ENCODE assay signal across 19 cellular contexts in genomic region chr11:100902454-100903141, GRCh38.
"Had no signal": no experiment of that assay in that cellular context is flagged by ENCODE, and none has a peak within 500 bp of the region (broad histone marks: within the 10 kb centered on the region; RNA-seq: fewer than 3 reads in every experiment).

No MANE protein-coding gene starts in this region.

- DNase-seq: activated CD4-positive, CD25-positive, alpha-beta regulatory T cell treated with anti-CD3 and anti-CD28 coated beads, Interleukin-2, amount 50 U/mL, for 72 hours; activated CD8-positive, alpha-beta memory T cell treated with anti-CD3 and anti-CD28 coated beads for 24 hours; activated CD8-positive, alpha-beta memory T cell treated with anti-CD3 and anti-CD28 coated beads, Interleukin-2, amount 50 U/mL, for 48 hours; activated effector memory CD4-positive, alpha-beta T cell treated with Interleukin-2 at 50 U/mL for 16 hours; activated naive CD4-positive, alpha-beta T cell treated with anti-CD3 and anti-CD28 coated beads, Interleukin-2, amount 50 U/mL, for 16 hours; activated T-cell treated with anti-CD3 and anti-CD28 coated beads, Interleukin-2, amount 50 U/mL, for 48 hours; dermis blood vessel endothelial cell; effector memory CD4-positive, alpha-beta T cell; esophagus squamous epithelium; heart right ventricle; kidney glomerular epithelial cell; mesendoderm; natural killer cell; stimulated activated naive B cell treated with anti-CD40 and anti-IgM and Interleukin-4, amounts not matched to agents 10 μg/mL and 1 μg/mL and 100 μg/mL, for 72 hours; T1000 had no signal

- H3K79me2 ChIP-seq: parathyroid adenoma had no signal

- H3K36me3 ChIP-seq: ascending aorta, esophagus squamous epithelium, heart right ventricle, thoracic aorta had no signal

- H3K27me3 ChIP-seq: ascending aorta, esophagus squamous epithelium, heart right ventricle had no signal

- H3K36me3 Mint-ChIP-seq: natural killer cell had no signal

- ATAC-seq: natural killer cell; stimulated activated naive B cell treated with anti-CD40 and anti-IgM and Interleukin-4, amounts not matched to agents 10 μg/mL and 1 μg/mL and 100 μg/mL, for 72 hours had no signal

- H3K27ac Mint-ChIP-seq: natural killer cell; stimulated activated naive B cell treated with anti-CD40 and anti-IgM and Interleukin-4, amounts not matched to agents 10 μg/mL and 1 μg/mL and 100 μg/mL, for 72 hours had no signal

- H3K9ac ChIP-seq: parathyroid adenoma had no signal

- H2AFZ ChIP-seq: parathyroid adenoma had no signal

- H3K9me3 ChIP-seq: ascending aorta, esophagus squamous epithelium, heart right ventricle, thoracic aorta had no signal

- H3K4me1 Mint-ChIP-seq: natural killer cell had no signal

- H3K4me3 Mint-ChIP-seq: natural killer cell; stimulated activated naive B cell treated with anti-CD40 and anti-IgM and Interleukin-4, amounts not matched to agents 10 μg/mL and 1 μg/mL and 100 μg/mL, for 72 hours had no signal

- H3K4me1 ChIP-seq: ascending aorta, esophagus squamous epithelium, heart right ventricle, parathyroid adenoma had no signal

- H3K4me3 ChIP-seq: ascending aorta, esophagus squamous epithelium, heart right ventricle, thoracic aorta had no signal

- H3K27ac ChIP-seq: ascending aorta, esophagus squamous epithelium, heart right ventricle, parathyroid adenoma, thoracic aorta had no signal

- FAIRE-seq: bronchial epithelial cell had no signal
